In genomic region chr15:39658740-39659139, GRCh38 we compare ENCODE assay signal across 27 cellular contexts.
"Had no signal": no experiment of that assay in that cellular context is flagged by ENCODE, and none has a peak within 500 bp of the region (broad histone marks: within the 10 kb centered on the region; RNA-seq: fewer than 3 reads in every experiment).

No MANE protein-coding gene starts in this region.

- H3K36me3 ChIP-seq: stomach, suprapubic skin, thoracic aorta, thyroid gland, tibial artery, tibial nerve, transverse colon, upper lobe of left lung, upper lobe of right lung, uterus, vagina had no signal

- H3K9me3 ChIP-seq: stomach, suprapubic skin, testis, thoracic aorta, thyroid gland, tibial artery, tibial nerve, transverse colon, upper lobe of left lung, upper lobe of right lung, uterus, vagina had no signal

- FAIRE-seq: urothelium cell line had no signal

- DNase-seq: stimulated activated CD4-positive, alpha-beta T cell treated with anti-CD3 and anti-CD28 coated beads, Interleukin-2, amount 100 ng/mL, for 48 hours; stimulated activated CD4-positive, alpha-beta T cell treated with anti-CD3 and anti-CD28 coated beads, Interleukin-4, amount 100 ng/mL, for 1 hour; stimulated activated CD4-positive, alpha-beta T cell treated with anti-CD3 and anti-CD28 coated beads, Interleukin-4, amount 100 ng/mL, for 24 hours; stimulated activated CD4-positive, alpha-beta T cell treated with anti-CD3 and anti-CD28 coated beads, Interleukin-4, amount 100 ng/mL, for 4 hours; stimulated activated CD8-positive, alpha-beta memory T cell treated with anti-CD3 and anti-CD28 coated beads, Interleukin-4, amount 100 ng/mL, for 48 hours; stimulated activated naive B cell treated with anti-CD40 and anti-IgM and Interleukin-4, amounts not matched to agents 10 μg/mL and 1 μg/mL and 100 μg/mL, for 72 hours; stimulated activated naive CD4-positive, alpha-beta T cell; stimulated activated naive CD4-positive, alpha-beta T cell treated with Interleukin-2 at 50 U/mL for 16 hours; stimulated activated naive CD8-positive, alpha-beta T cell treated with anti-CD3 and anti-CD28 coated beads, Interleukin-15, amount 100 ng/mL, for 72 hours; stimulated activated naive CD8-positive, alpha-beta T cell treated with anti-CD3 and anti-CD28 coated beads, Interleukin-15, Interleukin-2, amounts not matched to agents 100 U/mL and 50 U/mL, for 24 hours; stomach; substantia nigra; testis; thyroid gland; tibial artery; transverse colon; trophoblast cell; upper lobe of left lung; upper lobe of right lung; uterus had no signal

- H3K27ac ChIP-seq: stomach, suprapubic skin, testis, thoracic aorta, thyroid gland, tibial artery, tibial nerve, transverse colon, upper lobe of left lung, upper lobe of right lung, uterus, vagina had no signal

- H3K27me3 ChIP-seq: stomach, suprapubic skin, testis, thyroid gland, tibial artery, tibial nerve, transverse colon, upper lobe of left lung, upper lobe of right lung, uterus, vagina had no signal

- H3K4me1 ChIP-seq: suprapubic skin, testis, thyroid gland, tibial artery, tibial nerve, transverse colon, upper lobe of left lung, upper lobe of right lung, uterus, vagina had no signal

- ATAC-seq: stimulated activated effector memory CD8-positive, alpha-beta T cell treated with anti-CD3 and anti-CD28 coated beads, Interleukin-12 subunit alpha, Interleukin-12 subunit beta, amount 100 ng/mL, for 72 hours; stimulated activated memory B cell treated with anti-CD40 and anti-IgM and Interleukin-4, amounts not matched to agents 10 μg/mL and 1 μg/mL and 100 μg/mL, for 72 hours; stimulated activated naive B cell treated with anti-CD40 and anti-IgM and Interleukin-4, amounts not matched to agents 10 μg/mL and 1 μg/mL and 100 μg/mL, for 72 hours; stimulated activated naive CD8-positive, alpha-beta T cell treated with anti-CD3 and anti-CD28 coated beads, Interleukin-15, amount 100 ng/mL, for 72 hours; stimulated activated naive CD8-positive, alpha-beta T cell treated with anti-CD3 and anti-CD28 coated beads, Interleukin-15, Interleukin-2, amounts not matched to agents 100 U/mL and 50 U/mL, for 24 hours; upper lobe of right lung had no signal

- H3K4me3 ChIP-seq: stomach, suprapubic skin, testis, thoracic aorta, thyroid gland, tibial artery, tibial nerve, transverse colon, upper lobe of left lung, upper lobe of right lung, uterus, vagina had no signal
